25 cellular contexts compared by ENCODE assay signal in genomic region chr1:29761159-29761928, GRCh38.
"Had no signal": no experiment of that assay in that cellular context is flagged by ENCODE, and none has a peak within 500 bp of the region (broad histone marks: within the 10 kb centered on the region; RNA-seq: fewer than 3 reads in every experiment).

No MANE protein-coding gene starts in this region.

- H3K4me3 ChIP-seq: gastrocnemius medialis, hepatocyte, right lobe of liver, skin epidermis had no signal

- H3K9me3 ChIP-seq: gastrocnemius medialis, right lobe of liver, SK-N-SH had no signal

- H3K36me3 ChIP-seq: gastrocnemius medialis, right lobe of liver had no signal

- ATAC-seq: activated CD4-positive, alpha-beta T cell treated with anti-CD3 and anti-CD28 coated beads for 36 hours; activated T-cell treated with anti-CD3 and anti-CD28 coated beads, Interleukin-2, amount 50 U/mL, for 4 hours; activated T-helper 17 cell treated with anti-CD3 and anti-CD28 coated beads, Interleukin-2, amount 50 U/mL, for 72 hours; gastrocnemius medialis; left cardiac atrium; naive thymus-derived CD8-positive, alpha-beta T cell; stimulated activated effector memory CD8-positive, alpha-beta T cell treated with anti-CD3 and anti-CD28 coated beads, Interleukin-12 subunit alpha, Interleukin-12 subunit beta, amount 100 ng/mL, for 72 hours; stimulated activated naive CD8-positive, alpha-beta T cell treated with anti-CD3 and anti-CD28 coated beads, Interleukin-15, amount 100 ng/mL, for 72 hours had no signal

- H2AFZ ChIP-seq: hepatocyte had no signal

- DNase-seq: activated B cell treated with CpG ODN at 0.5 μM for 24 hours; activated CD4-positive, alpha-beta T cell treated with anti-CD3 and anti-CD28 coated beads for 36 hours; activated CD4-positive, alpha-beta T cell treated with anti-CD3 and anti-CD28 coated beads, Interleukin-2, amount 50 U/mL, for 48 hours; activated gamma-delta T cell treated with Interleukin-2 at 50 U/mL for 16 hours; activated naive CD4-positive, alpha-beta T cell treated with anti-CD3 and anti-CD28 coated beads, Interleukin-2, amount 50 U/mL, for 16 hours; activated T-cell treated with anti-CD3 and anti-CD28 coated beads, Interleukin-2, amount 50 U/mL, for 4 hours; amniotic stem cell; caudate nucleus; gastrocnemius medialis; glutamatergic neuron; left cardiac atrium; naive thymus-derived CD8-positive, alpha-beta T cell; right lobe of liver; SK-N-SH; stimulated activated CD4-positive, alpha-beta T cell treated with anti-CD3 and anti-CD28 coated beads, Interleukin-12 subunit alpha, Interleukin-12 subunit beta, amount 100 ng/mL, for 4 hours; stimulated activated CD4-positive, alpha-beta T cell treated with anti-CD3 and anti-CD28 coated beads, Interleukin-4, amount 100 ng/mL, for 1 hour; stimulated activated naive CD8-positive, alpha-beta T cell treated with anti-CD3 and anti-CD28 coated beads, Interleukin-15, amount 100 ng/mL, for 72 hours; substantia nigra; SW 1271; T1000 had no signal

- H3K4me1 ChIP-seq: gastrocnemius medialis, right lobe of liver had no signal

- H3K79me2 ChIP-seq: hepatocyte had no signal

- H3K4me2 ChIP-seq: hepatocyte, SK-N-SH had no signal

- H3K27ac ChIP-seq: epithelial cell of prostate, gastrocnemius medialis, hepatocyte, right lobe of liver, skin epidermis had no signal

- H3K9me2 ChIP-seq: SK-N-SH had no signal

- H3K27me3 ChIP-seq: hepatocyte, right lobe of liver had no signal
